In the genomic region with DNA sequence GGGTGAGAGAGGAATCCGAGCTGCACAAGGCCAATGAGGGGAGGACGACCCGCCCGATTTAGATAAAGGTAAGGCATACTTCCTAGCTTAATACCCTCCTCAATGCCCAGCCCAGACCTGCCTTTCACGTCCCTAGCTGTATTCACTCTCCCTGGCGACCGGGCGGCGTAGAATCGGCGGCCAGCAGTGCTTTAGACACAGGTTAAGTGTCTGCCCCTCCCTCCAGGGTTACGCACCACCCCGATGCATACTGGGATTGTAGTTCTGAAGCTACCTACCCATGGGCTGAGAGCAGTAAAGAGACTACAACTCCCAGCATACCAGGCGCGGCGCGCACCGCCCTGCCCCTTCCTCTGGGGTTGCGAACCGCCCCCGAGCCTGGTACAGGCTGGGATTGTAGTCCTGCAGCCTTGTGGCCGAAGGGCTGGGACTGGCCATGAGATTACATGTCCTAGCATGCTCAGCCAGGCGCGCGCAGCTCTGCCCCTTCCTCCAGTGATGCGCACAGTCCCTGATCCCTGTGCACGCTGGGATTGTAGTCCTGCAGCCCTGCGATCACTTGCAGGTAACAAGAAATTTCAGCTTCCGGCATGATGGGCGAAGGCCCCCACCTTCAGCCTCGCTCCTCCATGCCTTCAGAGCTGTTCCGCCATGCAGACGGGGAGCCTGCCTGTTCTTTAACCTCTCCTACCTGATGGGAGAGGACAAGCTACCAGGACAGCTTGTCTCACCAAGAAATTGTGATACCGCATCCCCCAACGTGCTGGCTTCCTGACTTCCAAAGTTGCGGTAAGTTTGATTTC, we compare ENCODE assay signal across 8 cellular contexts. TPM values are rescaled to one million over a fixed set of nuclear protein-coding genes. Genes with fewer than 3 reads are reported as not detected.
DNase-seq lines count a peak whose midpoint lies in the region; ATAC-seq and TF ChIP-seq lines count a peak whose summit lies in the region.

No MANE protein-coding gene starts in this region.

- WGBS in esophagus squamous epithelium, 2 donors: 0% methylated on average over 6 to 10 of the region's 36 CpGs

- BruUV-seq in Panc1 (replicated peaks; lab: Mats Ljungman, UMichigan): no TSS peak

- peaks cover 6 to 8% of the 10 kb centered on the region in 2 donors for H3K9me3 Mint-ChIP-seq in activated T-cell treated with anti-CD3 and anti-CD28 coated beads, Interleukin-2, amount 50 U/mL, for 72 hours

- H3K27me3 ChIP-seq in KMS-11 (ENCODE audit: insufficient read depth, low read depth): no peaks in the 10 kb centered on the region
- no peaks in the 10 kb centered on the region for H3K27me3 ChIP-seq in Panc1 (ENCODE audit: control insufficient read depth, insufficient read depth, low read length)
- no peaks in the 10 kb centered on the region for H3K27me3 ChIP-seq in esophagus squamous epithelium
- no peaks in the 10 kb centered on the region for H3K27me3 ChIP-seq in muscle layer of duodenum (ENCODE audit: low read depth, low read length)

- peaks cover 17 to 38% of the 10 kb centered on the region in 2 donors for H3K36me3 Mint-ChIP-seq in activated T-cell treated with anti-CD3 and anti-CD28 coated beads, Interleukin-2, amount 50 U/mL, for 72 hours (ENCODE audit: insufficient read depth in 2 of 2)

- peaks cover 13% of the 10 kb centered on the region; the same call in 1 of the 2 replicates for H3K79me2 ChIP-seq in KMS-11 (ENCODE audit: insufficient read depth, low read depth)

- H3K9me3 ChIP-seq in Panc1 (ENCODE audit: control insufficient read depth, insufficient read depth, low read depth, low read length) (peaks cover 4% of the 10 kb centered on the region; the same call in 1 of the 2 replicates), esophagus squamous epithelium (peaks cover 0 to 10% (median 0%) of the 10 kb centered on the region in 3 donors), muscle layer of duodenum (ENCODE audit: control insufficient read depth in 1 of 2, low read length in 2 of 2) (no peaks in the 10 kb centered on the region)

- H3K4me3 ChIP-seq in KMS-11 (IDR thresholded peaks at IDR 0.05; ENCODE audit: insufficient read depth, low read depth, low read length): peak overlapping the region; percentile 37
- H3K4me3 ChIP-seq in Panc1 (ENCODE audit: low read depth in 2 of 2, low read length in 2 of 2): peak overlapping the region; percentile 79 to 89
- peak overlapping the region; percentile 51 to 83 (median 74) for H3K4me3 ChIP-seq in esophagus squamous epithelium
- H3K4me3 ChIP-seq in muscle layer of duodenum (ENCODE audit: low read depth in 1 of 2, low read length in 2 of 2): peak overlapping the region; percentile 78 to 98

- H4K20me1 ChIP-seq in KMS-11 (ENCODE audit: insufficient read depth): no peaks in the 10 kb centered on the region

- POLR2A ChIA-PET in Panc1 (lab: Charles Lee): no interaction called here

- DNase-seq in DMS79 treated with DMSO at 0.1 percent for 48 hours (lab: John Stamatoyannopoulos, UW): peak; percentile 98
- peak; percentile 90 for DNase-seq in Panc1 (ENCODE audit: low read depth, low spot score)
- peak; percentile 94 to 96 for DNase-seq in activated T-cell treated with anti-CD3 and anti-CD28 coated beads, Interleukin-2, amount 50 U/mL, for 72 hours
- DNase-seq in esophagus squamous epithelium (lab: John Stamatoyannopoulos, UW): peak; percentile 90
- DNase-seq in stimulated activated CD8-positive, alpha-beta memory T cell treated with anti-CD3 and anti-CD28 coated beads, Interleukin-7, amount 100 ng/mL, for 24 hours (ENCODE audit: low read depth): peak; percentile 84

- ATAC-seq in GM21786 (IDR thresholded peaks at IDR 0.05; ENCODE audit: unreplicated experiment): peak; percentile 98
- peak; percentile 100 for ATAC-seq in Panc1
- peak; percentile 100 for ATAC-seq in activated T-cell treated with anti-CD3 and anti-CD28 coated beads, Interleukin-2, amount 50 U/mL, for 72 hours (replicated peaks in 1 of 2)

- TF ChIP-seq POLR2A in esophagus squamous epithelium (IDR thresholded peaks at IDR 0.05): peak in 1 of 4 donors; percentile 55

- CTCF ChIA-PET in Panc1 (lab: Charles Lee): no interaction called here

- in situ Hi-C loops in Panc1 (cut with HindIII; ENCODE audit: low pct_unique_long_range_greater_than_20kb, low sequenced_read_pairs): no loop called here

- peaks cover 58% of the 10 kb centered on the region for H3K4me1 Mint-ChIP-seq in activated T-cell treated with anti-CD3 and anti-CD28 coated beads, Interleukin-2, amount 50 U/mL, for 72 hours (ENCODE audit: low read depth)

- H3K4me2 ChIP-seq in KMS-11: peak overlapping the region; percentile 98

- H3K27ac ChIP-seq in KMS-11 (peak overlapping the region; percentile 34; the same call in 1 of the 2 replicates), Panc1 (ENCODE audit: low read length) (peak overlapping the region; percentile 84), esophagus squamous epithelium (peak overlapping the region; percentile 77 to 91 (median 90)), muscle layer of duodenum (ENCODE audit: low read length) (peak overlapping the region; percentile 81)

- H2AFZ ChIP-seq in KMS-11 (ENCODE audit: low read depth): peak overlapping the region; percentile 89

- H3K36me3 ChIP-seq in KMS-11 (ENCODE audit: insufficient read depth) (no peaks in the 10 kb centered on the region), Panc1 (ENCODE audit: control insufficient read depth, insufficient read depth, low read length) (no peaks in the 10 kb centered on the region; the same call in 1 of the 2 replicates), esophagus squamous epithelium (peaks cover 0 to 9% (median 0%) of the 10 kb centered on the region in 3 donors), muscle layer of duodenum (ENCODE audit: control insufficient read depth in 1 of 2, insufficient read depth in 2 of 2, low read length in 2 of 2) (peaks cover 0 to 7% of the 10 kb centered on the region in 2 donors)

- H3K4me1 ChIP-seq in KMS-11 (ENCODE audit: low read depth, poor library complexity, severe bottlenecking) (peaks cover 23% of the 10 kb centered on the region), Panc1 (ENCODE audit: control insufficient read depth, insufficient read depth, low read length) (peaks cover 11% of the 10 kb centered on the region), esophagus squamous epithelium (peaks cover 5 to 25% (median 15%) of the 10 kb centered on the region in 3 donors), muscle layer of duodenum (ENCODE audit: control insufficient read depth in 1 of 2, insufficient read depth in 2 of 2, low read length in 2 of 2) (peaks cover 15 to 21% of the 10 kb centered on the region in 2 donors)

- peak overlapping the region; percentile 72 for H3K27ac Mint-ChIP-seq in activated T-cell treated with anti-CD3 and anti-CD28 coated beads, Interleukin-2, amount 50 U/mL, for 72 hours

- no peaks in the 10 kb centered on the region for H3K27me3 Mint-ChIP-seq in activated T-cell treated with anti-CD3 and anti-CD28 coated beads, Interleukin-2, amount 50 U/mL, for 72 hours (ENCODE audit: low read depth)

- peak overlapping the region; percentile 33; the same call in 1 of the 2 replicates for H3K9ac ChIP-seq in KMS-11

- TF ChIP-seq CTCF in KMS-11 (conservative IDR thresholded peaks at IDR 0.05; ENCODE audit: low read depth, low read length) (no peak), Panc1 (IDR thresholded peaks at IDR 0.05) (no peak), esophagus squamous epithelium (IDR thresholded peaks at IDR 0.05) (peak in 2 of 6 experiments; percentile 10 to 21)

- intact Hi-C loops in Panc1 (cut with micrococcal nuclease; ENCODE audit: unreplicated experiment): no loop called here
- intact Hi-C loops in esophagus squamous epithelium (cut with DNase I): no loop called here

- H3K4me3 Mint-ChIP-seq in activated T-cell treated with anti-CD3 and anti-CD28 coated beads, Interleukin-2, amount 50 U/mL, for 72 hours: peak overlapping the region; percentile 91 to 92

RNA-seq across cellular contexts. Expression of a gene that starts 43.5 kb away (rescaled TPM):
- 5.6 TPM for total RNA-seq in Panc1 (2021; ENCODE audit: unreplicated experiment)
- 2.3 TPM for polyA plus RNA-seq in Panc1 (2012; ENCODE audit: insufficient read length)
- 10 to 100 TPM in 1 of 2 donors, 1 to 10 TPM in 1; 9.1 to 12.1 TPM for total RNA-seq in activated T-cell treated with anti-CD3 and anti-CD28 coated beads, Interleukin-2, amount 50 U/mL, for 72 hours
- 1 to 10 TPM; 1.9 to 6.3 (median 2.1) TPM for total RNA-seq in esophagus squamous epithelium

RNA-seq across cellular contexts. Expression of a gene that starts 45.1 kb away (rescaled TPM):
- 11.4 TPM for total RNA-seq in Panc1 (2021; ENCODE audit: unreplicated experiment)
- polyA plus RNA-seq in Panc1 (2012; ENCODE audit: insufficient read length): 2.6 TPM
- 10 to 100 TPM; 66.0 to 68.9 TPM for total RNA-seq in activated T-cell treated with anti-CD3 and anti-CD28 coated beads, Interleukin-2, amount 50 U/mL, for 72 hours
- 10 to 100 TPM; 12.1 to 24.0 (median 17.8) TPM for total RNA-seq in esophagus squamous epithelium

Comparison
In these comparisons a context has a peak if more than half of its experiments do, and no peak if none do; other contexts are left out.
1. Peak in every context shown above with its lines: DNase-seq, ATAC-seq, H3K4me3 ChIP-seq and H3K27ac ChIP-seq.
2. H3K27ac ChIP-seq: peak in every context shown above with its lines; median percentile 90 in esophagus squamous epithelium; 84 in Panc1; 81 in muscle layer of duodenum; 34 in KMS-11.
3. H3K4me3 ChIP-seq: peak in every context shown above with its lines; median percentile 88 in muscle layer of duodenum; 84 in Panc1; 74 in esophagus squamous epithelium; 37 in KMS-11.